In the genomic region with DNA sequence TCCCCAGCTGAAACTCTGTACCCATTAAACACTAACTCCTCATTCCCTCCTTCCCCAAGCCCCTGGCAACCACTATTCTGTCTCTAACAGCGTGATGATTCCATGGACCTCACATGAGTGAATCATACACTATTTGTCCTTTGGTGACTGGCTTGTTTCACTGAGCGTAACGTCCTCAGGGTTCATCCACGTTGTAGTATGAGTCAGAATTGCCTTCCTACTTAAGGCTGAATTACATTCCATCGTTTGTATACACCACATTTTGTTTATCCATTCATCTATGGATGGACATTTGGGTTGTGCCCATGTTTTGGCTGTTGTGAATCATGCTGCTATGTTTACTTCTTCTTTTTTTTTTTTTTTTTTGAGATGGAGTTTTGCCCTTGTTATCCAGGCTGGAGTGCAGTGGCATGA, we compare ENCODE assay signal across 11 cellular contexts. TPM values are rescaled to one million over a fixed set of nuclear protein-coding genes. Genes with fewer than 3 reads are reported as not detected.
DNase-seq lines count a peak whose midpoint lies in the region; ATAC-seq and TF ChIP-seq lines count a peak whose summit lies in the region.
"Had no signal": no experiment of that assay in that cellular context is flagged by ENCODE, and none has a peak within 500 bp of the region (broad histone marks: within the 10 kb centered on the region; RNA-seq: fewer than 3 reads in every experiment).

No MANE protein-coding gene starts in this region.

- no peaks in the 10 kb centered on the region for H3K36me3 ChIP-seq in BJ (ENCODE audit: control insufficient read depth, insufficient read depth, low read length)
- H3K36me3 ChIP-seq in mesodermal cell (ENCODE audit: control insufficient read depth, insufficient read depth, low read length) = no peaks in the 10 kb centered on the region

- no peak for ATAC-seq in HG03469 (IDR thresholded peaks at IDR 0.05; ENCODE audit: unreplicated experiment)
- no peak for ATAC-seq in GM21576 (IDR thresholded peaks at IDR 0.05; ENCODE audit: unreplicated experiment)
- ATAC-seq: natural killer cell, T-cell had no signal

- CTCF ChIA-PET in BJ (lab: Yijun Ruan, JAX) = no interaction called here

- TF ChIP-seq CTCF in BJ (IDR thresholded peaks at IDR 0.05; ENCODE audit: insufficient read depth, low read depth, low read length) (no peak), cardiac fibroblast (IDR thresholded peaks at IDR 0.05; ENCODE audit: low read depth, low read length) (no peak)

- H3K27me3 ChIP-seq in BJ (ENCODE audit: control insufficient read depth, insufficient read depth, low read length) = no peaks in the 10 kb centered on the region

- peak; percentile 95 for DNase-seq in BJ (ENCODE audit: low read depth)
- peak; percentile 27 for DNase-seq in MV-4-11 (lab: John Stamatoyannopoulos, UW)
- DNase-seq in cardiac fibroblast (ENCODE audit: low read depth in 2 of 2) = peak; percentile 87 to 98
- DNase-seq in central memory CD4-positive, alpha-beta T cell = no peak
- DNase-seq in NCI-H2196 treated with DMSO at 0.1 percent for 48 hours (lab: John Stamatoyannopoulos, UW; ENCODE audit: unreplicated experiment) = no peak
- DNase-seq: natural killer cell, NCI-H1930, T-cell had no signal

- no peak overlapping the region for H3K4me3 ChIP-seq in BJ (ENCODE audit: low read depth, low read length)
- no peak overlapping the region for H3K4me3 ChIP-seq in cardiac fibroblast (replicated peaks in 1 of 2; ENCODE audit: low read depth in 2 of 2, low read length in 2 of 2)
- no peak overlapping the region for H3K4me3 ChIP-seq in mesodermal cell (ENCODE audit: extremely low read depth, insufficient read depth, low read length, poor library complexity, severe bottlenecking)

- H3K27ac ChIP-seq in mesodermal cell (ENCODE audit: low read depth, low read length, severe bottlenecking) = peak overlapping the region; percentile 64

- H3K9me3 ChIP-seq in mesodermal cell (ENCODE audit: control insufficient read depth, low read length) = no peaks in the 10 kb centered on the region

- H3K4me1 ChIP-seq in mesodermal cell (ENCODE audit: control insufficient read depth, insufficient read depth, low read length, poor library complexity, severe bottlenecking) = peaks cover 22% of the 10 kb centered on the region

- 58 to 82% methylated on average over 2 to 4 of the region's 5 CpGs for WGBS in mesodermal cell (ENCODE audit: insufficient coverage in 2 of 2), 2 experiments

- POLR2A ChIA-PET in BJ (lab: Charles Lee) = interaction anchor here (0.6 kb wide), 1 partner anchor 27 kb away, joined by 3 read pairs; no protein-coding TSS in a partner anchor

RNA-seq across cellular contexts. Expression of gene CABLES1, which starts 19.6 kb away (rescaled TPM):
- polyA plus RNA-seq in BJ (2011; rRNA removed) = 4.3 and 5.4 TPM in 2 replicates
- polyA minus RNA-seq in BJ (2011; rRNA and poly(A)+ RNA removed) = 5.0 TPM in 2 replicates
- 5.5 TPM for polyA plus RNA-seq in mesodermal cell (2013, experiment 1 of 2)
- polyA plus RNA-seq in mesodermal cell (2013, experiment 2 of 2) = 4.6 TPM

Comparison
In these comparisons a context has a peak if more than half of its experiments do, and no peak if none do; other contexts are left out.
1. DNase-seq: peak in BJ (single experiment), MV-4-11 (single experiment) and cardiac fibroblast (2 of 2); none in central memory CD4-positive, alpha-beta T cell (single experiment) and NCI-H2196 treated with DMSO at 0.1 percent for 48 hours (single experiment).